Comparison of ENCODE assay signal across 14 cellular contexts in genomic region chr17:4719684-4720221, GRCh38. TPM values are rescaled to one million over a fixed set of nuclear protein-coding genes. Genes with fewer than 3 reads are reported as not detected.
DNase-seq lines count a peak whose midpoint lies in the region; ATAC-seq and TF ChIP-seq lines count a peak whose summit lies in the region.
"Had no signal": no experiment of that assay in that cellular context is flagged by ENCODE, and none has a peak within 500 bp of the region (broad histone marks: within the 10 kb centered on the region; RNA-seq: fewer than 3 reads in every experiment).

No MANE protein-coding gene starts in this region.

- H3K9me3 Mint-ChIP-seq in WTC11 (no peaks in the 10 kb centered on the region), immature natural killer cell (no peaks in the 10 kb centered on the region)
- H3K9me3 Mint-ChIP-seq: memory B cell; stimulated activated naive CD8-positive, alpha-beta T cell treated with anti-CD3 and anti-CD28 coated beads, Interleukin-15, Interleukin-2, amounts not matched to agents 100 ng/mL and 50 ng/mL, for 24 hours had no signal

- H3K27ac Mint-ChIP-seq in WTC11 (no peak overlapping the region; the same call in 1 of the 2 replicates), immature natural killer cell (peak overlapping the region in 4 of 6 donors; percentile 17 to 64 (median 52))
- H3K27ac Mint-ChIP-seq: stimulated activated naive CD8-positive, alpha-beta T cell treated with anti-CD3 and anti-CD28 coated beads, Interleukin-15, Interleukin-2, amounts not matched to agents 100 ng/mL and 50 ng/mL, for 24 hours had no signal

- no peaks in the 10 kb centered on the region; the same call in 1 of the 2 replicates for H3K27me3 Mint-ChIP-seq in WTC11 (ENCODE audit: low read depth)
- H3K27me3 Mint-ChIP-seq in immature natural killer cell (ENCODE audit: low read depth in 3 of 3), result peaks cover 2 to 13% (median 4%) of the 10 kb centered on the region in 3 donors
- H3K27me3 Mint-ChIP-seq: memory B cell; stimulated activated naive CD8-positive, alpha-beta T cell treated with anti-CD3 and anti-CD28 coated beads, Interleukin-15, Interleukin-2, amounts not matched to agents 100 ng/mL and 50 ng/mL, for 24 hours had no signal

- no peak for TF ChIP-seq CTCF in WTC11 (IDR thresholded peaks at IDR 0.05)

- DNase-seq in Right ventricle myocardium superior (no peak), cardiac septum (ENCODE audit: low spot score) (no peak), WTC11 (ENCODE audit: low spot score) (no peak), immature natural killer cell (no peak), hepatic stellate cell (ENCODE audit: low spot score) (no peak)
- DNase-seq: activated T-cell treated with anti-CD3 and anti-CD28 coated beads for 4 hours; hippocampal formation; NCI-H2227 treated with DMSO at 0.1 percent for 48 hours; stimulated activated CD4-positive, alpha-beta T cell treated with anti-CD3 and anti-CD28 coated beads, Interleukin-4, amount 100 ng/mL, for 24 hours had no signal

- peaks cover 27% of the 10 kb centered on the region for H3K36me3 Mint-ChIP-seq in WTC11
- peaks cover 10 to 28% (median 23%) of the 10 kb centered on the region in 3 donors for H3K36me3 Mint-ChIP-seq in immature natural killer cell

- no peaks in the 10 kb centered on the region for H3K4me1 Mint-ChIP-seq in WTC11
- H3K4me1 Mint-ChIP-seq in immature natural killer cell, result peaks cover 42 to 43% of the 10 kb centered on the region in 2 donors

- POLR2A ChIA-PET in WTC11 (lab: Charles Lee), result no interaction called here

- peak; percentile 32 for ATAC-seq in Right ventricle myocardium superior (ENCODE audit: poor library complexity)
- ATAC-seq in WTC11, result 0 out of 2 replicates have a peak, but pooled peaks have one; percentile 16
- ATAC-seq in HG03460 (IDR thresholded peaks at IDR 0.05; ENCODE audit: unreplicated experiment), result no peak
- no peak for ATAC-seq in GM19023 (IDR thresholded peaks at IDR 0.05; ENCODE audit: unreplicated experiment)
- no peak for ATAC-seq in GM18907 (IDR thresholded peaks at IDR 0.05; ENCODE audit: unreplicated experiment)

- CTCF ChIA-PET in WTC11 (lab: Charles Lee), result no interaction called here

- H3K4me3 Mint-ChIP-seq in WTC11 (no peak overlapping the region), immature natural killer cell (peak overlapping the region in 1 of 5 donors; percentile 3)
- H3K4me3 Mint-ChIP-seq: memory B cell; stimulated activated naive CD8-positive, alpha-beta T cell treated with anti-CD3 and anti-CD28 coated beads, Interleukin-15, Interleukin-2, amounts not matched to agents 100 ng/mL and 50 ng/mL, for 24 hours had no signal

- intact Hi-C loops in Right ventricle myocardium superior (cut with DNase I), result no loop called here
- intact Hi-C loops in cardiac septum (cut with DNase I), result no loop called here

TF ChIP-seq in WTC11, 78 proteins besides CTCF, POLR2A, EP300 and RAD21:
- no peak for TF ChIP-seq NR1H2 (CRISPR knock-in tag; IDR thresholded peaks at IDR 0.05)
- TF ChIP-seq ZNF138 (CRISPR knock-in tag; conservative IDR thresholded peaks at IDR 0.05), result no peak
- no peak for TF ChIP-seq GABPB1 (CRISPR knock-in tag; IDR thresholded peaks at IDR 0.05)
- no peak for TF ChIP-seq RORB (CRISPR knock-in tag; IDR thresholded peaks at IDR 0.05)
- no peak for TF ChIP-seq NFYB (CRISPR knock-in tag; conservative IDR thresholded peaks at IDR 0.05; ENCODE audit: low read depth)
- no peak for TF ChIP-seq FOXP1 (CRISPR knock-in tag; IDR thresholded peaks at IDR 0.05; ENCODE audit: borderline replicate concordance)
- no peak for TF ChIP-seq ZNF219 (CRISPR knock-in tag; IDR thresholded peaks at IDR 0.05; ENCODE audit: borderline replicate concordance)
- TF ChIP-seq ZBTB43 (CRISPR knock-in tag; IDR thresholded peaks at IDR 0.05), result no peak
- no peak for TF ChIP-seq SP1 (CRISPR knock-in tag; conservative IDR thresholded peaks at IDR 0.05)
- no peak for TF ChIP-seq HMGXB4 (CRISPR knock-in tag; IDR thresholded peaks at IDR 0.05)
- TF ChIP-seq PREB (CRISPR knock-in tag; IDR thresholded peaks at IDR 0.05; ENCODE audit: borderline replicate concordance), result no peak
- TF ChIP-seq E2F1 (CRISPR knock-in tag; IDR thresholded peaks at IDR 0.05), result no peak
- no peak for TF ChIP-seq ZSCAN18 (CRISPR knock-in tag; IDR thresholded peaks at IDR 0.05)
- no peak for TF ChIP-seq USF1 (CRISPR knock-in tag; IDR thresholded peaks at IDR 0.05)

RNA-seq across cellular contexts. Expression of gene ARRB2, which starts 9.3 kb away (rescaled TPM):
- total RNA-seq in Right ventricle myocardium superior (23.4 TPM), cardiac septum (20.8 TPM), WTC11 (2021) (79.7 to 87.8 TPM (median 81.0 TPM) in 3 replicates)
- 10 to 100 TPM; 46.0 to 70.9 (median 60.4) TPM for polyA plus RNA-seq in immature natural killer cell

RNA-seq across cellular contexts. Expression of gene MED11, which starts 11.5 kb away (rescaled TPM):
- total RNA-seq in Right ventricle myocardium superior (18.0 TPM), cardiac septum (19.9 TPM), WTC11 (2021) (18.6 to 21.3 TPM (median 21.2 TPM) in 3 replicates)
- polyA plus RNA-seq in immature natural killer cell, result 10 to 100 TPM; 26.2 to 52.1 (median 37.6) TPM

RNA-seq across cellular contexts. Expression of gene PELP1, which starts 15.8 kb away (rescaled TPM):
- total RNA-seq in Right ventricle myocardium superior (39.3 TPM), cardiac septum (36.4 TPM), WTC11 (2021) (177 to 218 TPM (median 178 TPM) in 3 replicates)
- 10 to 100 TPM in 1 of 3 donors, 1 to 10 TPM in 2; 3.8 to 11.1 (median 4.6) TPM for polyA plus RNA-seq in immature natural killer cell

RNA-seq across cellular contexts. Expression of gene ZMYND15, which starts 19.9 kb away (rescaled TPM):
- not detected for total RNA-seq in Right ventricle myocardium superior
- 0.40 TPM for total RNA-seq in cardiac septum
- total RNA-seq in WTC11 (2021), result 0.39 to 0.71 TPM (median 0.63 TPM) in 3 replicates
- not detected for polyA plus RNA-seq in immature natural killer cell

RNA-seq across cellular contexts. Expression of gene CXCL16, which starts 20.0 kb away (rescaled TPM):
- total RNA-seq in Right ventricle myocardium superior (2.7 TPM), cardiac septum (3.6 TPM), WTC11 (2021) (3.2 to 3.8 TPM (median 3.5 TPM) in 3 replicates)
- polyA plus RNA-seq in immature natural killer cell, result 1 to 10 TPM; 1.1 to 2.2 (median 1.1) TPM

Comparison
In these comparisons a context has a peak if more than half of its experiments do, and no peak if none do; other contexts are left out.
1. ATAC-seq: peak in Right ventricle myocardium superior (single experiment) and WTC11 (single experiment); none in HG03460 (single experiment), GM19023 (single experiment) and GM18907 (single experiment).